ENCODE assay signal across 1 cellular context in the genomic region with DNA sequence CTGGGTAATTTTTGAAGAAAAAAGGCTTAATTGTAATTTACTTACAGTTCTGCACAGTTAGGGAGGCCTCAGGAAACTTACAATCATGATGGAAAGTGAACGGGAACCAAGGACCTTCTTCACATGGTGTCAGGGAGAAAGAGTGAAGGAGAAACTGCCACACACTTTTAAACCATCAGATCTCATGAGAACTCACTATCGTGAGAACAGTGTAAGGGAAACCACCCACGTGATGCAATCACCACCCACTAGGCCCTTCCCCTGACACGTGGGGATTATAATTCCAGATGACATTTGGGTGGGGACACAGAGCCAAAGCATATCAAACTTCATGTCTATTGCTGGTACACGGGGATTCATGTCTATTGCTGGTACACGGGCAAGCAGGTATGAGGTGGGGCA.
TF ChIP-seq lines count a peak whose summit lies in the region.

No MANE protein-coding gene starts in this region.

TF ChIP-seq in K562, 482 proteins besides CTCF, POLR2A, EP300 and RAD21 (continued from another document and continues in another):
- TF ChIP-seq, protein P1, sequence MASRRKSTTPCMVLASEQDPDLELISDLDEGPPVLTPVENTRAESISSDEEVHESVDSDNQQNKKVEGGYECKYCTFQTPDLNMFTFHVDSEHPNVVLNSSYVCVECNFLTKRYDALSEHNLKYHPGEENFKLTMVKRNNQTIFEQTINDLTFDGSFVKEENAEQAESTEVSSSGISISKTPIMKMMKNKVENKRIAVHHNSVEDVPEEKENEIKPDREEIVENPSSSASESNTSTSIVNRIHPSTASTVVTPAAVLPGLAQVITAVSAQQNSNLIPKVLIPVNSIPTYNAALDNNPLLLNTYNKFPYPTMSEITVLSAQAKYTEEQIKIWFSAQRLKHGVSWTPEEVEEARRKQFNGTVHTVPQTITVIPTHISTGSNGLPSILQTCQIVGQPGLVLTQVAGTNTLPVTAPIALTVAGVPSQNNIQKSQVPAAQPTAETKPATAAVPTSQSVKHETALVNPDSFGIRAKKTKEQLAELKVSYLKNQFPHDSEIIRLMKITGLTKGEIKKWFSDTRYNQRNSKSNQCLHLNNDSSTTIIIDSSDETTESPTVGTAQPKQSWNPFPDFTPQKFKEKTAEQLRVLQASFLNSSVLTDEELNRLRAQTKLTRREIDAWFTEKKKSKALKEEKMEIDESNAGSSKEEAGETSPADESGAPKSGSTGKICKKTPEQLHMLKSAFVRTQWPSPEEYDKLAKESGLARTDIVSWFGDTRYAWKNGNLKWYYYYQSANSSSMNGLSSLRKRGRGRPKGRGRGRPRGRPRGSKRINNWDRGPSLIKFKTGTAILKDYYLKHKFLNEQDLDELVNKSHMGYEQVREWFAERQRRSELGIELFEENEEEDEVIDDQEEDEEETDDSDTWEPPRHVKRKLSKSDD (conservative IDR thresholded peaks at IDR 0.05; ENCODE audit: low read length): 0 out of 2 replicates have a peak, but pooled peaks have one; percentile 44
- TF ChIP-seq ZNF24 (IDR thresholded peaks at IDR 0.05) (peak; percentile 53; the same call in 1 of the 2 replicates), TAF1 (IDR thresholded peaks at IDR 0.05; ENCODE audit: control insufficient read depth, extremely low read depth, insufficient read depth, low read length, severe bottlenecking) (no peak), HDAC2 (IDR thresholded peaks at IDR 0.05) (peak; percentile 55; the same call in 1 of the 2 replicates), SP1 (CRISPR knock-in tag; IDR thresholded peaks at IDR 0.05) (0 out of 2 replicates have a peak, but pooled peaks have one; percentile 25), MECOM (CRISPR knock-in tag; IDR thresholded peaks at IDR 0.05) (peak; percentile 73; the same call in 1 of the 2 replicates), LARP7 (IDR thresholded peaks at IDR 0.05) (no peak), ZFX (CRISPR knock-in tag; IDR thresholded peaks at IDR 0.05) (peak; percentile 52), GATAD2A (IDR thresholded peaks at IDR 0.05) (no peak; the same call in 1 of the 2 replicates), KAT8 (IDR thresholded peaks at IDR 0.05; ENCODE audit: low read depth) (no peak), ZNF354B (CRISPR knock-in tag; IDR thresholded peaks at IDR 0.05) (no peak), DMBX1 (CRISPR knock-in tag; IDR thresholded peaks at IDR 0.05; ENCODE audit: borderline replicate concordance) (peak; percentile 77; the same call in 1 of the 2 replicates), POLR2H (tag; IDR thresholded peaks at IDR 0.05; ENCODE audit: low read depth) (peak; percentile 87), DPF2 (IDR thresholded peaks at IDR 0.05) (peak; percentile 70), RAD51 (IDR thresholded peaks at IDR 0.05; ENCODE audit: borderline replicate concordance, low read depth) (peak; percentile 95), MAFF (IDR thresholded peaks at IDR 0.05; ENCODE audit: low read length) (no peak), MAZ (CRISPR knock-in tag; conservative IDR thresholded peaks at IDR 0.05 in 1 of 2, IDR thresholded peaks at IDR 0.05 in 1 of 2) (peak in 1 of 2 experiments; percentile 26; a peak in 1 of 4 replicates), RBM22 (IDR thresholded peaks at IDR 0.05; ENCODE audit: low read depth, low read length, poor library complexity, severe bottlenecking) (no peak), JUN (IDR thresholded peaks at IDR 0.05; ENCODE audit: borderline replicate concordance, low read depth, low read length) (0 out of 2 replicates have a peak, but pooled peaks have one; percentile 15), JUN (CRISPR knock-in tag; IDR thresholded peaks at IDR 0.05; ENCODE audit: borderline replicate concordance) (no peak), NRF1 (conservative IDR thresholded peaks at IDR 0.05 in 1 of 2, IDR thresholded peaks at IDR 0.05 in 1 of 2) (no peak; a peak in 1 of 4 replicates), PCBP1 (IDR thresholded peaks at IDR 0.05; ENCODE audit: low read depth, low read length, poor library complexity, severe bottlenecking) (no peak), NBN (IDR thresholded peaks at IDR 0.05; ENCODE audit: low read depth) (peak; percentile 33; the same call in 1 of the 2 replicates), MTA1 (IDR thresholded peaks at IDR 0.05; ENCODE audit: borderline replicate concordance) (peak; percentile 25; the same call in 1 of the 2 replicates), JUND (IDR thresholded peaks at IDR 0.05; ENCODE audit: borderline replicate concordance, low read depth, low read length) (peak; percentile 40; the same call in 1 of the 2 replicates), JUND (tag; IDR thresholded peaks at IDR 0.05; ENCODE audit: borderline replicate concordance, low read depth, low read length) (no peak), ZEB2 (IDR thresholded peaks at IDR 0.05) (no peak), ARNT (IDR thresholded peaks at IDR 0.05) (peak in 1 of 2 experiments; percentile 67; a peak in 1 of 4 replicates), TOE1 (IDR thresholded peaks at IDR 0.05; ENCODE audit: borderline replicate concordance) (peak; percentile 87; the same call in 1 of the 2 replicates), TOE1 (CRISPR knock-in tag; IDR thresholded peaks at IDR 0.05; ENCODE audit: borderline replicate concordance, low read depth) (no peak), ATF7 (IDR thresholded peaks at IDR 0.05) (peak; percentile 77), LEF1 (IDR thresholded peaks at IDR 0.05) (peak; percentile 44; the same call in 1 of the 2 replicates), MYC (IDR thresholded peaks at IDR 0.05; ENCODE audit: low read depth, low read length) (peak; percentile 94), MYC (CRISPR knock-in tag; IDR thresholded peaks at IDR 0.05; ENCODE audit: borderline replicate concordance, low read depth) (no peak), MTA3 (IDR thresholded peaks at IDR 0.05; ENCODE audit: borderline replicate concordance) (peak; percentile 64; the same call in 1 of the 2 replicates), POLR2B (IDR thresholded peaks at IDR 0.05; ENCODE audit: low read depth, partially characterized antibody) (peak; percentile 74), CREBBP (IDR thresholded peaks at IDR 0.05; ENCODE audit: low read depth, low read length) (no peak), LCOR (CRISPR knock-in tag; IDR thresholded peaks at IDR 0.05) (0 out of 2 replicates have a peak, but pooled peaks have one; percentile 28), MYBL2 (IDR thresholded peaks at IDR 0.05; ENCODE audit: low read depth) (peak; percentile 89), MYBL2 (CRISPR knock-in tag; IDR thresholded peaks at IDR 0.05; ENCODE audit: borderline replicate concordance) (no peak)
- TF ChIP-seq, protein P2, sequence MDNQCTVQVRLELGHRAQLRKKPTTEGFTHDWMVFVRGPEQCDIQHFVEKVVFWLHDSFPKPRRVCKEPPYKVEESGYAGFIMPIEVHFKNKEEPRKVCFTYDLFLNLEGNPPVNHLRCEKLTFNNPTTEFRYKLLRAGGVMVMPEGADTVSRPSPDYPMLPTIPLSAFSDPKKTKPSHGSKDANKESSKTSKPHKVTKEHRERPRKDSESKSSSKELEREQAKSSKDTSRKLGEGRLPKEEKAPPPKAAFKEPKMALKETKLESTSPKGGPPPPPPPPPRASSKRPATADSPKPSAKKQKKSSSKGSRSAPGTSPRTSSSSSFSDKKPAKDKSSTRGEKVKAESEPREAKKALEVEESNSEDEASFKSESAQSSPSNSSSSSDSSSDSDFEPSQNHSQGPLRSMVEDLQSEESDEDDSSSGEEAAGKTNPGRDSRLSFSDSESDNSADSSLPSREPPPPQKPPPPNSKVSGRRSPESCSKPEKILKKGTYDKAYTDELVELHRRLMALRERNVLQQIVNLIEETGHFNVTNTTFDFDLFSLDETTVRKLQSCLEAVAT (IDR thresholded peaks at IDR 0.05): no peak
- TF ChIP-seq, protein P3, sequence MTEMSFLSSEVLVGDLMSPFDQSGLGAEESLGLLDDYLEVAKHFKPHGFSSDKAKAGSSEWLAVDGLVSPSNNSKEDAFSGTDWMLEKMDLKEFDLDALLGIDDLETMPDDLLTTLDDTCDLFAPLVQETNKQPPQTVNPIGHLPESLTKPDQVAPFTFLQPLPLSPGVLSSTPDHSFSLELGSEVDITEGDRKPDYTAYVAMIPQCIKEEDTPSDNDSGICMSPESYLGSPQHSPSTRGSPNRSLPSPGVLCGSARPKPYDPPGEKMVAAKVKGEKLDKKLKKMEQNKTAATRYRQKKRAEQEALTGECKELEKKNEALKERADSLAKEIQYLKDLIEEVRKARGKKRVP (CRISPR knock-in tag; IDR thresholded peaks at IDR 0.05): peak; percentile 84
- TF ChIP-seq, protein P4, sequence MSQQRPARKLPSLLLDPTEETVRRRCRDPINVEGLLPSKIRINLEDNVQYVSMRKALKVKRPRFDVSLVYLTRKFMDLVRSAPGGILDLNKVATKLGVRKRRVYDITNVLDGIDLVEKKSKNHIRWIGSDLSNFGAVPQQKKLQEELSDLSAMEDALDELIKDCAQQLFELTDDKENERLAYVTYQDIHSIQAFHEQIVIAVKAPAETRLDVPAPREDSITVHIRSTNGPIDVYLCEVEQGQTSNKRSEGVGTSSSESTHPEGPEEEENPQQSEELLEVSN (IDR thresholded peaks at IDR 0.05; ENCODE audit: borderline replicate concordance in 1 of 2, extremely low read depth in 1 of 2, insufficient read depth in 1 of 2, insufficient read length in 1 of 2, low read depth in 1 of 2, low read length in 1 of 2, poor library complexity in 1 of 2, severe bottlenecking in 1 of 2): peak; percentile 66 to 69
- TF ChIP-seq, protein P5, sequence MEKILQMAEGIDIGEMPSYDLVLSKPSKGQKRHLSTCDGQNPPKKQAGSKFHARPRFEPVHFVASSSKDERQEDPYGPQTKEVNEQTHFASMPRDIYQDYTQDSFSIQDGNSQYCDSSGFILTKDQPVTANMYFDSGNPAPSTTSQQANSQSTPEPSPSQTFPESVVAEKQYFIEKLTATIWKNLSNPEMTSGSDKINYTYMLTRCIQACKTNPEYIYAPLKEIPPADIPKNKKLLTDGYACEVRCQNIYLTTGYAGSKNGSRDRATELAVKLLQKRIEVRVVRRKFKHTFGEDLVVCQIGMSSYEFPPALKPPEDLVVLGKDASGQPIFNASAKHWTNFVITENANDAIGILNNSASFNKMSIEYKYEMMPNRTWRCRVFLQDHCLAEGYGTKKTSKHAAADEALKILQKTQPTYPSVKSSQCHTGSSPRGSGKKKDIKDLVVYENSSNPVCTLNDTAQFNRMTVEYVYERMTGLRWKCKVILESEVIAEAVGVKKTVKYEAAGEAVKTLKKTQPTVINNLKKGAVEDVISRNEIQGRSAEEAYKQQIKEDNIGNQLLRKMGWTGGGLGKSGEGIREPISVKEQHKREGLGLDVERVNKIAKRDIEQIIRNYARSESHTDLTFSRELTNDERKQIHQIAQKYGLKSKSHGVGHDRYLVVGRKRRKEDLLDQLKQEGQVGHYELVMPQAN (IDR thresholded peaks at IDR 0.05; ENCODE audit: borderline replicate concordance): peak; percentile 48; the same call in 1 of the 2 replicates
- TF ChIP-seq, protein P6, sequence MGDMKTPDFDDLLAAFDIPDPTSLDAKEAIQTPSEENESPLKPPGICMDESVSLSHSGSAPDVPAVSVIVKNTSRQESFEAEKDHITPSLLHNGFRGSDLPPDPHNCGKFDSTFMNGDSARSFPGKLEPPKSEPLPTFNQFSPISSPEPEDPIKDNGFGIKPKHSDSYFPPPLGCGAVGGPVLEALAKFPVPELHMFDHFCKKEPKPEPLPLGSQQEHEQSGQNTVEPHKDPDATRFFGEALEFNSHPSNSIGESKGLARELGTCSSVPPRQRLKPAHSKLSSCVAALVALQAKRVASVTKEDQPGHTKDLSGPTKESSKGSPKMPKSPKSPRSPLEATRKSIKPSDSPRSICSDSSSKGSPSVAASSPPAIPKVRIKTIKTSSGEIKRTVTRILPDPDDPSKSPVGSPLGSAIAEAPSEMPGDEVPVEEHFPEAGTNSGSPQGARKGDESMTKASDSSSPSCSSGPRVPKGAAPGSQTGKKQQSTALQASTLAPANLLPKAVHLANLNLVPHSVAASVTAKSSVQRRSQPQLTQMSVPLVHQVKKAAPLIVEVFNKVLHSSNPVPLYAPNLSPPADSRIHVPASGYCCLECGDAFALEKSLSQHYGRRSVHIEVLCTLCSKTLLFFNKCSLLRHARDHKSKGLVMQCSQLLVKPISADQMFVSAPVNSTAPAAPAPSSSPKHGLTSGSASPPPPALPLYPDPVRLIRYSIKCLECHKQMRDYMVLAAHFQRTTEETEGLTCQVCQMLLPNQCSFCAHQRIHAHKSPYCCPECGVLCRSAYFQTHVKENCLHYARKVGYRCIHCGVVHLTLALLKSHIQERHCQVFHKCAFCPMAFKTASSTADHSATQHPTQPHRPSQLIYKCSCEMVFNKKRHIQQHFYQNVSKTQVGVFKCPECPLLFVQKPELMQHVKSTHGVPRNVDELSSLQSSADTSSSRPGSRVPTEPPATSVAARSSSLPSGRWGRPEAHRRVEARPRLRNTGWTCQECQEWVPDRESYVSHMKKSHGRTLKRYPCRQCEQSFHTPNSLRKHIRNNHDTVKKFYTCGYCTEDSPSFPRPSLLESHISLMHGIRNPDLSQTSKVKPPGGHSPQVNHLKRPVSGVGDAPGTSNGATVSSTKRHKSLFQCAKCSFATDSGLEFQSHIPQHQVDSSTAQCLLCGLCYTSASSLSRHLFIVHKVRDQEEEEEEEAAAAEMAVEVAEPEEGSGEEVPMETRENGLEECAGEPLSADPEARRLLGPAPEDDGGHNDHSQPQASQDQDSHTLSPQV (IDR thresholded peaks at IDR 0.05): peak; percentile 80
- TF ChIP-seq, protein P7, sequence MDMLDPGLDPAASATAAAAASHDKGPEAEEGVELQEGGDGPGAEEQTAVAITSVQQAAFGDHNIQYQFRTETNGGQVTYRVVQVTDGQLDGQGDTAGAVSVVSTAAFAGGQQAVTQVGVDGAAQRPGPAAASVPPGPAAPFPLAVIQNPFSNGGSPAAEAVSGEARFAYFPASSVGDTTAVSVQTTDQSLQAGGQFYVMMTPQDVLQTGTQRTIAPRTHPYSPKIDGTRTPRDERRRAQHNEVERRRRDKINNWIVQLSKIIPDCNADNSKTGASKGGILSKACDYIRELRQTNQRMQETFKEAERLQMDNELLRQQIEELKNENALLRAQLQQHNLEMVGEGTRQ (CRISPR knock-in tag; IDR thresholded peaks at IDR 0.05): peak; percentile 93
- TF ChIP-seq, protein P8, sequence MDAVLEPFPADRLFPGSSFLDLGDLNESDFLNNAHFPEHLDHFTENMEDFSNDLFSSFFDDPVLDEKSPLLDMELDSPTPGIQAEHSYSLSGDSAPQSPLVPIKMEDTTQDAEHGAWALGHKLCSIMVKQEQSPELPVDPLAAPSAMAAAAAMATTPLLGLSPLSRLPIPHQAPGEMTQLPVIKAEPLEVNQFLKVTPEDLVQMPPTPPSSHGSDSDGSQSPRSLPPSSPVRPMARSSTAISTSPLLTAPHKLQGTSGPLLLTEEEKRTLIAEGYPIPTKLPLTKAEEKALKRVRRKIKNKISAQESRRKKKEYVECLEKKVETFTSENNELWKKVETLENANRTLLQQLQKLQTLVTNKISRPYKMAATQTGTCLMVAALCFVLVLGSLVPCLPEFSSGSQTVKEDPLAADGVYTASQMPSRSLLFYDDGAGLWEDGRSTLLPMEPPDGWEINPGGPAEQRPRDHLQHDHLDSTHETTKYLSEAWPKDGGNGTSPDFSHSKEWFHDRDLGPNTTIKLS (IDR thresholded peaks at IDR 0.05; ENCODE audit: borderline replicate concordance, low read depth): peak; percentile 83; the same call in 1 of the 2 replicates
- TF ChIP-seq, protein P9, sequence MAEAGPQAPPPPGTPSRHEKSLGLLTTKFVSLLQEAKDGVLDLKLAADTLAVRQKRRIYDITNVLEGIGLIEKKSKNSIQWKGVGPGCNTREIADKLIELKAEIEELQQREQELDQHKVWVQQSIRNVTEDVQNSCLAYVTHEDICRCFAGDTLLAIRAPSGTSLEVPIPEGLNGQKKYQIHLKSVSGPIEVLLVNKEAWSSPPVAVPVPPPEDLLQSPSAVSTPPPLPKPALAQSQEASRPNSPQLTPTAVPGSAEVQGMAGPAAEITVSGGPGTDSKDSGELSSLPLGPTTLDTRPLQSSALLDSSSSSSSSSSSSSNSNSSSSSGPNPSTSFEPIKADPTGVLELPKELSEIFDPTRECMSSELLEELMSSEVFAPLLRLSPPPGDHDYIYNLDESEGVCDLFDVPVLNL (CRISPR knock-in tag; IDR thresholded peaks at IDR 0.05; ENCODE audit: low read depth): 0 out of 2 replicates have a peak, but pooled peaks have one; percentile 9
